27 cellular contexts compared by ENCODE assay signal in the genomic region with DNA sequence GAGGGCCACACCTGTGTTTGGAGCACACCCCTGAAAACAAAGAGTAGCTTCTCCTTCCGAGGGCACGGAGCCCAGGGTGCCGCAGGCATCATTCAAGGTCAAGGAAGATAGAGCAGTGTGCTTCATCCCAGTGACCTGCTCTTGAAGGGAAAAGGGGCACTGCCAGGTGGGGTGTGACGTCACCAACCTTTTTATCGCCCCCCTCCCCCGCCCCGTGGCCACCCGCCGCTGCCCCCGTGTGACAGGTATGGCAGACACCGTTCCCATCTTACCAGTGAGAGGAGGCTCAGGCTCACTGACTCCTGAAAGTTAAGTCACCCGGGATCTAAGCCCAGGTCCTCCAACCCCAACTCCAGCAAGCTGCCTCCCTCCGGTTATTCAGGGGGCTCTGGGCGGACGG.
"Had no signal": no experiment of that assay in that cellular context is flagged by ENCODE, and none has a peak within 500 bp of the region (broad histone marks: within the 10 kb centered on the region; RNA-seq: fewer than 3 reads in every experiment).

No MANE protein-coding gene starts in this region.

- ATAC-seq: heart right ventricle; left lobe of liver; naive thymus-derived CD8-positive, alpha-beta T cell; psoas muscle; right cardiac atrium; stimulated activated naive B cell treated with anti-CD40 and anti-IgM and Interleukin-4, amounts not matched to agents 10 μg/mL and 1 μg/mL and 100 μg/mL, for 72 hours had no signal

- H3K27ac ChIP-seq: esophagus squamous epithelium, heart right ventricle, ovary, psoas muscle, skin epidermis, spleen, thoracic aorta, tibial nerve, upper lobe of left lung had no signal

- H3K4me1 ChIP-seq: esophagus squamous epithelium, psoas muscle, upper lobe of left lung had no signal

- H3K4me3 ChIP-seq: esophagus squamous epithelium, heart right ventricle, ovary, psoas muscle, skin epidermis, spleen, thoracic aorta, tibial nerve, upper lobe of left lung had no signal

- DNase-seq: effector memory CD4-positive, alpha-beta T cell; erythroblast; esophagus squamous epithelium; foreskin melanocyte; glutamatergic neuron; heart right ventricle; hippocampal formation; mesenchymal stem cell; midbrain; nephron progenitor cell; occipital lobe; ovary; spleen; stimulated activated CD4-positive, alpha-beta T cell treated with anti-CD3 and anti-CD28 coated beads, Interleukin-4, amount 100 ng/mL, for 4 hours; stimulated activated naive B cell treated with anti-CD40 and anti-IgM and Interleukin-4, amounts not matched to agents 10 μg/mL and 1 μg/mL and 100 μg/mL, for 72 hours; upper lobe of left lung had no signal

- H3K9me3 ChIP-seq: esophagus squamous epithelium, heart right ventricle, ovary, psoas muscle, spleen, thoracic aorta, tibial nerve, upper lobe of left lung had no signal

- H3K27me3 ChIP-seq: ovary, tibial nerve, upper lobe of left lung had no signal

- FAIRE-seq: colon, endometrium, kidney, urothelium cell line had no signal

- H3K36me3 ChIP-seq: esophagus squamous epithelium, heart right ventricle, ovary, spleen, thoracic aorta, tibial nerve, upper lobe of left lung had no signal
